ENCODE assay signal across 1 cellular context in genomic region chr12:92134638-92135274, GRCh38.
TF ChIP-seq lines count a peak whose summit lies in the region.

No MANE protein-coding gene starts in this region.

TF ChIP-seq in SK-N-SH, 30 proteins besides CTCF, POLR2A, EP300 and RAD21 (continued from another document):
- peak; percentile 76 for TF ChIP-seq PBX3 (IDR thresholded peaks at IDR 0.05)
- TF ChIP-seq CHD2 (IDR thresholded peaks at IDR 0.05; ENCODE audit: low read length, partially characterized antibody) = no peak
- TF ChIP-seq GABPA (IDR thresholded peaks at IDR 0.05; ENCODE audit: low read depth) = no peak
- no peak for TF ChIP-seq EZH2phosphoT487 (IDR thresholded peaks at IDR 0.05; ENCODE audit: borderline replicate concordance, low read depth)
- TF ChIP-seq POLR2AphosphoS5 (IDR thresholded peaks at IDR 0.05; ENCODE audit: low read depth, low read length) = peak; percentile 26; the same call in 1 of the 2 replicates
- no peak for TF ChIP-seq FOXJ3 (CRISPR knock-in tag; IDR thresholded peaks at IDR 0.05)
- peak; percentile 71; the same call in 1 of the 2 replicates for TF ChIP-seq MEF2A (IDR thresholded peaks at IDR 0.05; ENCODE audit: borderline replicate concordance, low read depth)
- TF ChIP-seq FOXM1 (IDR thresholded peaks at IDR 0.05; ENCODE audit: low read depth) = 0 out of 2 replicates have a peak, but pooled peaks have one; percentile 38
- no peak for TF ChIP-seq SMC3 (IDR thresholded peaks at IDR 0.05; ENCODE audit: low read depth, low read length)
- TF ChIP-seq JUND (IDR thresholded peaks at IDR 0.05) = peak; percentile 93
- TF ChIP-seq GATA2 (CRISPR knock-in tag; IDR thresholded peaks at IDR 0.05) = no peak
- TF ChIP-seq MXI1 (IDR thresholded peaks at IDR 0.05; ENCODE audit: low read depth, low read length) = no peak
- no peak for TF ChIP-seq USF1 (IDR thresholded peaks at IDR 0.05; ENCODE audit: borderline replicate concordance, low read depth)
- peak; percentile 95 for TF ChIP-seq FOSL2 (IDR thresholded peaks at IDR 0.05; ENCODE audit: borderline replicate concordance, low read depth)
- no peak for TF ChIP-seq USF2 (IDR thresholded peaks at IDR 0.05; ENCODE audit: borderline replicate concordance, low read depth, low read length)
- peak; percentile 88 for TF ChIP-seq MAX (IDR thresholded peaks at IDR 0.05; ENCODE audit: low read depth)
